Comparison of ENCODE assay signal across 8 cellular contexts in genomic region chr10:16436758-16437539, GRCh38. TPM values are rescaled to one million over a fixed set of nuclear protein-coding genes. Genes with fewer than 3 reads are reported as not detected.
DNase-seq lines count a peak whose midpoint lies in the region; ATAC-seq, FAIRE-seq and TF ChIP-seq lines count a peak whose summit lies in the region.

TSS of gene PTER (plus strand) at chr10:16437010. CDS start at chr10:16484385, 47,375 bp downstream.

- POLR2A ChIA-PET in endothelial cell of umbilical vein (lab: Charles Lee), result interaction anchor here (1.4 kb wide), 1 partner anchor 381 kb away, joined by 4 read pairs; the partner anchor contains the start of gene RSU1

- peak within 1 kb of the TSS; percentile 88 for H3K4me2 ChIP-seq in endothelial cell of umbilical vein (ENCODE audit: insufficient read depth, low read length)

- H3K4me1 ChIP-seq in NT2/D1 (ENCODE audit: insufficient read depth, insufficient read length), result no peaks in the 10 kb centered on the region
- peaks cover 3% of the 10 kb centered on the region for H3K4me1 ChIP-seq in endothelial cell of umbilical vein (ENCODE audit: control insufficient read depth, extremely low read depth, insufficient read depth, low read length)
- H3K4me1 ChIP-seq in mononuclear cell (ENCODE audit: insufficient read depth, low read length), result peaks cover 40% of the 10 kb centered on the region

- no peaks in the 10 kb centered on the region for H3K9me3 ChIP-seq in NT2/D1 (ENCODE audit: insufficient read depth, low read length)
- no peaks in the 10 kb centered on the region for H3K9me3 ChIP-seq in endothelial cell of umbilical vein (replicated peaks; ENCODE audit: control insufficient read depth, insufficient read depth, low read length)
- no peaks in the 10 kb centered on the region for H3K9me3 ChIP-seq in mononuclear cell (ENCODE audit: low read depth, low read length)

- ATAC-seq in GM21390 (IDR thresholded peaks at IDR 0.05; ENCODE audit: unreplicated experiment), result peak; percentile 97

- H3K27me3 ChIP-seq in NT2/D1 (ENCODE audit: insufficient read depth, insufficient read length) (peaks cover 9% of the 10 kb centered on the region), endothelial cell of umbilical vein (ENCODE audit: control insufficient read depth in 2 of 2, insufficient read depth in 2 of 2, low read length in 2 of 2) (no peaks in the 10 kb centered on the region), mononuclear cell (ENCODE audit: insufficient read depth, low read length) (no peaks in the 10 kb centered on the region)

- intact Hi-C loops in endothelial cell of umbilical vein (cut with micrococcal nuclease), result loop anchor here (1.0 kb wide), 2 partner anchors 340 to 577 kb away; partner anchors contain the start of gene MINDY3

- TF ChIP-seq CTCF in endothelial cell of umbilical vein (IDR thresholded peaks at IDR 0.05; ENCODE audit: extremely low read depth in 1 of 2, insufficient read depth in 1 of 2, low read depth in 1 of 2, low read length in 2 of 2), result no peak

- peak; percentile 48 for TF ChIP-seq POLR2A in endothelial cell of umbilical vein (IDR thresholded peaks at IDR 0.05; ENCODE audit: low read depth, low read length)

- peak within 1 kb of the TSS; percentile 55 for H3K4me3 ChIP-seq in NT2/D1 (ENCODE audit: insufficient read length, low read depth)
- H3K4me3 ChIP-seq in endothelial cell of umbilical vein (replicated peaks in 1 of 3; ENCODE audit: insufficient read depth in 1 of 3, low read depth in 1 of 3, low read length in 3 of 3), result peak within 1 kb of the TSS; percentile 10 to 54 (median 41)
- peak within 1 kb of the TSS; percentile 70 for H3K4me3 ChIP-seq in mononuclear cell (ENCODE audit: low read length)

- dilution Hi-C loops in endothelial cell of umbilical vein (cut with MboI; ENCODE audit: extremely low pct_ligation_motif_present, low sequenced_read_pairs), result no loop called here

- no peak within 1 kb of the TSS for H3K27ac ChIP-seq in endothelial cell of umbilical vein (ENCODE audit: insufficient read depth, low read depth, low read length)

- H2AFZ ChIP-seq in endothelial cell of umbilical vein (ENCODE audit: low read depth, low read length), result peak within 1 kb of the TSS; percentile 88

- no peaks in the 10 kb centered on the region for H4K20me1 ChIP-seq in endothelial cell of umbilical vein (replicated peaks; ENCODE audit: control insufficient read depth, extremely low read depth, insufficient read depth, low read length)

- H3K36me3 ChIP-seq in NT2/D1 (ENCODE audit: insufficient read depth, insufficient read length, low read length) (peaks cover 9% of the 10 kb centered on the region), endothelial cell of umbilical vein (ENCODE audit: control insufficient read depth in 2 of 2, extremely low read depth in 1 of 2, insufficient read depth in 2 of 2, low read length in 2 of 2) (no peaks in the 10 kb centered on the region)

- H3K9me1 ChIP-seq in endothelial cell of umbilical vein (replicated peaks; ENCODE audit: control insufficient read depth, extremely low read depth, insufficient read depth, low read length), result no peaks in the 10 kb centered on the region

- no peaks in the 10 kb centered on the region for H3K79me2 ChIP-seq in endothelial cell of umbilical vein (ENCODE audit: control insufficient read depth, insufficient read depth, low read length)

- in situ Hi-C loops in Caki2 (cut with HindIII; ENCODE audit: low pct_unique_long_range_greater_than_20kb, low sequenced_read_pairs), result no loop called here

- BruUV-seq in endothelial cell of umbilical vein (replicated peaks; lab: Mats Ljungman, UMichigan), result no TSS peak

- peak within 1 kb of the TSS; percentile 82 for H3K9ac ChIP-seq in NT2/D1 (ENCODE audit: insufficient read length, low read depth)
- peak within 1 kb of the TSS; percentile 54 for H3K9ac ChIP-seq in endothelial cell of umbilical vein (replicated peaks; ENCODE audit: extremely low read depth, insufficient read depth, low read length)

- peak; percentile 97 for FAIRE-seq in endothelial cell of umbilical vein (lab: Jason Lieb, UNC)

- DNase-seq in Caki2 (ENCODE audit: low read depth) (peak; percentile 97), HUDEP-2 (lab: John Stamatoyannopoulos, UW; ENCODE audit: unreplicated experiment in 76 of 76) (peak; percentile 11 to 99 (median 96)), NT2/D1 (ENCODE audit: low read depth, low spot score) (peak; percentile 87), endothelial cell of umbilical vein (ENCODE audit: low read depth, low spot score) (peak; percentile 76)
- peak; percentile 98 for DNase-seq in activated CD8-positive, alpha-beta memory T cell treated with anti-CD3 and anti-CD28 coated beads, Interleukin-2, amount 50 U/mL, for 48 hours
- DNase-seq in stimulated activated CD8-positive, alpha-beta memory T cell treated with anti-CD3 and anti-CD28 coated beads, Interleukin-2, amount 100 ng/mL, for 48 hours (ENCODE audit: low read depth in 2 of 2), result peak; percentile 98 to 99

- CTCF ChIA-PET in endothelial cell of umbilical vein (lab: Charles Lee), result interaction anchor here (1.0 to 2.1 kb wide), 3 partner anchors 81 to 108 kb away, joined by 4 to 5 read pairs (median 5); partner anchors contain the start of gene C1QL3

TF ChIP-seq in endothelial cell of umbilical vein, 7 proteins besides CTCF, POLR2A, EP300 and RAD21:
- TF ChIP-seq FOS (IDR thresholded peaks at IDR 0.05; ENCODE audit: borderline replicate concordance, insufficient read depth, low read length), result no peak
- TF ChIP-seq GATA2 (IDR thresholded peaks at IDR 0.05; ENCODE audit: insufficient read depth, insufficient read length, low read depth, low read length), result no peak
- no peak for TF ChIP-seq EZH2 (IDR thresholded peaks at IDR 0.05; ENCODE audit: borderline replicate concordance, low read depth, low read length, severe bottlenecking)
- peak; percentile 19 for TF ChIP-seq POLR2AphosphoS5 (IDR thresholded peaks at IDR 0.05; ENCODE audit: insufficient read depth, low read depth, low read length)

RNA-seq across cellular contexts. Expression of gene PTER, which starts in this region (rescaled TPM):
- 20.6 and 33.3 TPM in 2 replicates for total RNA-seq in Caki2 (2014; rRNA removed; shearing (Covaris generic); ENCODE audit: low replicate concordance)
- total RNA-seq in endothelial cell of umbilical vein (3.6 and 4.6 TPM in 2 replicates), mononuclear cell (13.7 TPM)
- polyA plus RNA-seq in endothelial cell of umbilical vein, result 1.2 and 1.6 TPM in 2 replicates
- 2.1 and 2.3 TPM in 2 replicates for polyA plus RNA-seq in endothelial cell of umbilical vein (2011; cell fraction: cytosol; rRNA removed)
- polyA plus RNA-seq in endothelial cell of umbilical vein (2011; cell fraction: nucleus; rRNA removed), result 2.4 and 2.5 TPM in 2 replicates
- 3.2 and 5.6 TPM in 2 replicates for polyA plus RNA-seq in endothelial cell of umbilical vein (2012)
- 4.8 and 6.4 TPM in 2 replicates for polyA minus RNA-seq in endothelial cell of umbilical vein
- polyA minus RNA-seq in endothelial cell of umbilical vein (2011; cell fraction: cytosol; rRNA and poly(A)+ RNA removed), result 7.6 TPM
- 2.7 and 3.1 TPM in 2 replicates for polyA minus RNA-seq in endothelial cell of umbilical vein (2011; cell fraction: nucleus; rRNA and poly(A)+ RNA removed)
